Comparison of ENCODE assay signal across 7 cellular contexts in genomic region chr2:130333253-130333652, GRCh38. TPM values are rescaled to one million over a fixed set of nuclear protein-coding genes. Genes with fewer than 3 reads are reported as not detected.
DNase-seq lines count a peak whose midpoint lies in the region; ATAC-seq, FAIRE-seq and TF ChIP-seq lines count a peak whose summit lies in the region.
"Not testable (repeated sequence)": the region's sequence is repeated elsewhere in the genome, so short reads cannot be mapped to it uniquely, and the experiment has no call there.

No MANE protein-coding gene starts in this region.

- H2AK9ac ChIP-seq in IMR-90 (replicated peaks; ENCODE audit: low read depth, low read length, poor library complexity) = peak overlapping the region; percentile 42

- DNase-seq in A549 (ENCODE audit: low read depth in 1 of 2, low spot score in 1 of 2); IMR-90; MM.1S: not testable (repeated sequence)
- peak; percentile 23 for DNase-seq in activated CD8-positive, alpha-beta memory T cell treated with anti-CD3 and anti-CD28 coated beads, Interleukin-2, amount 10 ng/mL, durations not matched to agents 7 days and 5 days
- peak; percentile 32 for DNase-seq in Right ventricle myocardium inferior (ENCODE audit: missing footprints)
- DNase-seq in osteocyte (ENCODE audit: extremely low spot score, unreplicated experiment) = peak; percentile 51

- not testable (repeated sequence) for H3K79me1 ChIP-seq in IMR-90 (ENCODE audit: low read depth in 1 of 2, low read length in 2 of 2)

- not testable (repeated sequence) for H3K9me3 Mint-ChIP-seq in activated CD8-positive, alpha-beta memory T cell treated with anti-CD3 and anti-CD28 coated beads, Interleukin-2, amount 10 ng/mL, durations not matched to agents 7 days and 5 days (ENCODE audit: low read depth); osteocyte (ENCODE audit: unreplicated experiment)

- H2BK20ac ChIP-seq in IMR-90 (ENCODE audit: low read depth, low read length) = not testable (repeated sequence)

- not testable (repeated sequence) for BruUV-seq in IMR-90 (replicated peaks; lab: Mats Ljungman, UMichigan)

- H3K4me1 Mint-ChIP-seq in activated CD8-positive, alpha-beta memory T cell treated with anti-CD3 and anti-CD28 coated beads, Interleukin-2, amount 10 ng/mL, durations not matched to agents 7 days and 5 days = not testable (repeated sequence)
- peaks cover 21% of the 10 kb centered on the region for H3K4me1 Mint-ChIP-seq in osteocyte (ENCODE audit: unreplicated experiment)

- dilution Hi-C loops in IMR-90 (cut with HindIII; ENCODE audit: low sequenced_read_pairs, unreplicated experiment) = not testable (repeated sequence)

- H4K5ac ChIP-seq in IMR-90 (ENCODE audit: low read depth, low read length) = not testable (repeated sequence)

- H3K56ac ChIP-seq in IMR-90 (ENCODE audit: extremely low read depth, insufficient read depth, low read length) = not testable (repeated sequence)

- H3K9ac ChIP-seq in IMR-90 (ENCODE audit: low read depth, low read length); MM.1S (ENCODE audit: low read length); OCI-LY3 (ENCODE audit: low read length): not testable (repeated sequence)

- FAIRE-seq in A549 (lab: Jason Lieb, UNC) = not testable (repeated sequence)

- H2BK120ac ChIP-seq in IMR-90 (ENCODE audit: low read depth, low read length) = not testable (repeated sequence)

- H4K91ac ChIP-seq in IMR-90 (ENCODE audit: insufficient read depth, low read depth, low read length) = not testable (repeated sequence)

- not testable (repeated sequence) for H3K18ac ChIP-seq in IMR-90 (ENCODE audit: low read depth, low read length)

- H3K4me1 ChIP-seq in A549; IMR-90 (ENCODE audit: control insufficient read depth, insufficient read depth, low read length); MM.1S (ENCODE audit: low read length); OCI-LY3 (ENCODE audit: low read length): not testable (repeated sequence)

- H3K27ac ChIP-seq in A549; IMR-90 (ENCODE audit: insufficient read depth, low read length); MM.1S (ENCODE audit: low read length); OCI-LY3 (ENCODE audit: low read length): not testable (repeated sequence)

- not testable (repeated sequence) for H3K27ac Mint-ChIP-seq in activated CD8-positive, alpha-beta memory T cell treated with anti-CD3 and anti-CD28 coated beads, Interleukin-2, amount 10 ng/mL, durations not matched to agents 7 days and 5 days; osteocyte (ENCODE audit: unreplicated experiment)

- not testable (repeated sequence) for TF ChIP-seq POLR2A in A549 (IDR thresholded peaks at IDR 0.05; ENCODE audit: low read length); IMR-90 (IDR thresholded peaks at IDR 0.05; ENCODE audit: low read depth, low read length)

- H4K20me1 ChIP-seq in IMR-90 (ENCODE audit: insufficient read depth, low read length); MM.1S (ENCODE audit: insufficient read depth, low read length); OCI-LY3 (ENCODE audit: insufficient read depth, low read length): not testable (repeated sequence)

- not testable (repeated sequence) for H3K23ac ChIP-seq in IMR-90 (ENCODE audit: low read depth, low read length)

- H3K27me3 Mint-ChIP-seq in activated CD8-positive, alpha-beta memory T cell treated with anti-CD3 and anti-CD28 coated beads, Interleukin-2, amount 10 ng/mL, durations not matched to agents 7 days and 5 days = peaks cover 33% of the 10 kb centered on the region
- H3K27me3 Mint-ChIP-seq in osteocyte (ENCODE audit: unreplicated experiment) = peaks cover 24% of the 10 kb centered on the region

- H3K36me3 Mint-ChIP-seq in activated CD8-positive, alpha-beta memory T cell treated with anti-CD3 and anti-CD28 coated beads, Interleukin-2, amount 10 ng/mL, durations not matched to agents 7 days and 5 days; osteocyte (ENCODE audit: unreplicated experiment): not testable (repeated sequence)

- H2BK5ac ChIP-seq in IMR-90 (ENCODE audit: low read depth, low read length, poor library complexity, severe bottlenecking) = not testable (repeated sequence)

- POLR2A ChIA-PET in A549 (lab: Yijun Ruan, JAX) = interaction anchor here (0.7 to 1.3 kb wide), 3 partner anchors 9 to 152 kb away, joined by 3 to 5 read pairs (median 5); partner anchors contain the start of genes IMP4 and SMPD4
- POLR2A ChIA-PET in IMR-90 (lab: Charles Lee; ENCODE audit: unreplicated experiment) = not testable (repeated sequence)

- H2AFZ ChIP-seq in IMR-90 (replicated peaks; ENCODE audit: low read length, poor library complexity) = not testable (repeated sequence)
- H2AFZ ChIP-seq in MM.1S (ENCODE audit: low read length) (peak overlapping the region; percentile 69; the same call in 1 of the 2 replicates), OCI-LY3 (ENCODE audit: low read depth, low read length) (peak overlapping the region; percentile 97; the same call in 1 of the 2 replicates)

- H3K4me2 ChIP-seq in A549 = peak overlapping the region; percentile 80; the same call in 2 of the 3 replicates
- not testable (repeated sequence) for H3K4me2 ChIP-seq in IMR-90 (ENCODE audit: low read depth, low read length); MM.1S (ENCODE audit: low read depth, low read length); OCI-LY3 (ENCODE audit: low read length)

- not testable (repeated sequence) for TF ChIP-seq RAD21 in A549 (conservative IDR thresholded peaks at IDR 0.05 in 1 of 2, IDR thresholded peaks at IDR 0.05 in 1 of 2); IMR-90 (IDR thresholded peaks at IDR 0.05; ENCODE audit: low read length)

- WGBS in A549 (ENCODE audit: missing lambda C conversion rate) = 71% methylated on average over 8 of the region's 8 CpGs
- no CpG with 5 or more reads among the region's 8 CpGs for WGBS in IMR-90 (ENCODE audit: extremely low coverage in 2 of 2, insufficient read length in 1 of 2), 2 experiments

- not testable (repeated sequence) for H3K4me3 Mint-ChIP-seq in activated CD8-positive, alpha-beta memory T cell treated with anti-CD3 and anti-CD28 coated beads, Interleukin-2, amount 10 ng/mL, durations not matched to agents 7 days and 5 days; osteocyte (ENCODE audit: unreplicated experiment)

- in situ Hi-C loops in IMR-90 (cut with MboI; ENCODE audit: low sequenced_read_pairs) = loop anchor here (5.0 kb wide), 1 partner anchor 151 kb away; the partner anchor contains the start of genes MZT2B and SMPD4

- H3F3A ChIP-seq in MM.1S (ENCODE audit: insufficient read depth, low read length) = not testable (repeated sequence)

- not testable (repeated sequence) for H3K4me3 ChIP-seq in A549; IMR-90 (ENCODE audit: insufficient read depth, low read depth, low read length); MM.1S (ENCODE audit: low read length); OCI-LY3 (ENCODE audit: low read length)

- not testable (repeated sequence) for H4K8ac ChIP-seq in IMR-90 (ENCODE audit: low read depth in 2 of 2, low read length in 2 of 2)

- H3K4ac ChIP-seq in IMR-90 (ENCODE audit: low read depth, low read length) = not testable (repeated sequence)

- not testable (repeated sequence) for H3K27me3 ChIP-seq in IMR-90 (ENCODE audit: control insufficient read depth, insufficient read depth, low read length); MM.1S (replicated peaks; ENCODE audit: insufficient read depth, low read length)
- peaks cover 16% of the 10 kb centered on the region for H3K27me3 ChIP-seq in OCI-LY3 (ENCODE audit: low read depth, low read length)

- H3K79me2 ChIP-seq in MM.1S (ENCODE audit: low read length); OCI-LY3 (ENCODE audit: low read length): not testable (repeated sequence)

- H3K9me1 ChIP-seq in IMR-90 (ENCODE audit: insufficient read depth, low read length) = not testable (repeated sequence)

- not testable (repeated sequence) for TF ChIP-seq CTCF in A549 (IDR thresholded peaks at IDR 0.05); IMR-90 (conservative IDR thresholded peaks at IDR 0.05; ENCODE audit: low read depth, low read length); MM.1S (IDR thresholded peaks at IDR 0.05; ENCODE audit: low read length); OCI-LY3 (IDR thresholded peaks at IDR 0.05; ENCODE audit: low read depth, low read length); osteocyte (IDR thresholded peaks at IDR 0.05)

- TF ChIP-seq EP300 in A549 (IDR thresholded peaks at IDR 0.05) = not testable (repeated sequence)

- not testable (repeated sequence) for H3K9me2 ChIP-seq in MM.1S (replicated peaks; ENCODE audit: insufficient read depth, low read length)

- not testable (repeated sequence) for H2BK15ac ChIP-seq in IMR-90 (ENCODE audit: low read depth, low read length)

- CTCF ChIA-PET in A549 (lab: Yijun Ruan, JAX) = interaction anchor here (0.6 to 7.5 kb wide), 24 partner anchors 9 to 177 kb away, joined by 3 to 96 read pairs (median 4); partner anchors contain the start of genes IMP4, MZT2B and SMPD4
- CTCF ChIA-PET in IMR-90 (lab: Yijun Ruan, JAX) = interaction anchor here (0.5 to 1.5 kb wide), 3 partner anchors 11 to 178 kb away, joined by 5 to 8 read pairs (median 5); no protein-coding TSS in a partner anchor
- CTCF ChIA-PET in activated CD8-positive, alpha-beta memory T cell treated with anti-CD3 and anti-CD28 coated beads, Interleukin-2, amount 10 ng/mL, durations not matched to agents 7 days and 5 days (lab: Charles Lee) = interaction anchor here (1.2 to 4.3 kb wide), 6 partner anchors 9 to 410 kb away, joined by 3 to 32 read pairs (median 6); partner anchors contain the start of gene IMP4

- not testable (repeated sequence) for H3K9me3 ChIP-seq in A549; IMR-90 (ENCODE audit: control insufficient read depth, insufficient read depth, low read length); MM.1S (replicated peaks; ENCODE audit: insufficient read depth, low read length); OCI-LY3 (ENCODE audit: insufficient read depth, low read length)

- intact Hi-C loops in IMR-90 (cut with micrococcal nuclease) = not testable (repeated sequence)
- intact Hi-C loops in Right ventricle myocardium inferior (cut with DNase I) = loop anchor here (5.0 kb wide), 1 partner anchor 176 kb away; no protein-coding TSS in a partner anchor

- ATAC-seq in A549; IMR-90 (ENCODE audit: low read depth); activated CD8-positive, alpha-beta memory T cell treated with anti-CD3 and anti-CD28 coated beads, Interleukin-2, amount 10 ng/mL, durations not matched to agents 7 days and 5 days; Right ventricle myocardium inferior: not testable (repeated sequence)

- H3K14ac ChIP-seq in IMR-90 (replicated peaks; ENCODE audit: low read depth, low read length) = not testable (repeated sequence)

- not testable (repeated sequence) for H3K36me3 ChIP-seq in IMR-90 (ENCODE audit: control insufficient read depth, insufficient read depth, low read length); MM.1S (replicated peaks; ENCODE audit: insufficient read depth, low read length); OCI-LY3 (replicated peaks; ENCODE audit: low read depth, low read length)

- 0 out of 2 replicates have a peak overlapping the region, but pooled peaks have one; percentile 40 for H2AK5ac ChIP-seq in IMR-90 (ENCODE audit: low read depth, low read length)

RNA-seq across cellular contexts. Expression of gene IMP4, which starts 9.4 kb away (rescaled TPM):
- polyA plus RNA-seq in A549 (2011; rRNA removed) (113 and 118 TPM in 2 replicates), A549 (2017; fragmentation: RNase III; extraction: RNeasy Plus Mini Kit Qiagen cat#74134 plus additional on column Dnase treatment) (149 to 178 TPM (median 159 TPM) in 3 replicates), IMR-90 (2012; rRNA removed) (169 and 187 TPM in 2 replicates)
- 471 and 473 TPM in 2 replicates for polyA plus RNA-seq in A549 (2012; cell fraction: cytosol; rRNA removed)
- polyA plus RNA-seq in A549 (2012; cell fraction: nucleus; rRNA removed) = 569 and 687 TPM in 2 replicates
- 143 and 144 TPM in 2 replicates for polyA minus RNA-seq in A549 (2011; rRNA and poly(A)+ RNA removed)
- total RNA-seq in IMR-90 (2012; rRNA removed) (127 and 154 TPM in 2 replicates), Right ventricle myocardium inferior (63.7 TPM), osteocyte (46.4 and 48.5 TPM in 2 replicates)
- polyA plus RNA-seq in IMR-90 (2012; cell fraction: cytosol; rRNA removed) = 158 and 206 TPM in 2 replicates
- polyA plus RNA-seq in IMR-90 (2012; cell fraction: nucleus; rRNA removed; ENCODE audit: low replicate concordance) = 143 and 362 TPM in 2 replicates
- total RNA-seq in activated CD8-positive, alpha-beta memory T cell treated with anti-CD3 and anti-CD28 coated beads, Interleukin-2, amount 10 ng/mL, durations not matched to agents 7 days and 5 days = 100 to 1,000 TPM in 1 of 2 experiments, 10 to 100 TPM in 1; 85.8 to 115 TPM

RNA-seq across cellular contexts. Expression of gene PTPN18, which starts 22.6 kb away (rescaled TPM):
- polyA plus RNA-seq in A549 (2011; rRNA removed) = 20.4 and 23.7 TPM in 2 replicates
- 25.9 and 31.9 TPM in 2 replicates for polyA plus RNA-seq in A549 (2012; cell fraction: cytosol; rRNA removed)
- 106 and 111 TPM in 2 replicates for polyA plus RNA-seq in A549 (2012; cell fraction: nucleus; rRNA removed)
- 19.6 to 23.1 TPM (median 20.5 TPM) in 3 replicates for polyA plus RNA-seq in A549 (2017; fragmentation: RNase III; extraction: RNeasy Plus Mini Kit Qiagen cat#74134 plus additional on column Dnase treatment)
- 38.5 and 41.2 TPM in 2 replicates for polyA minus RNA-seq in A549 (2011; rRNA and poly(A)+ RNA removed)
- total RNA-seq in IMR-90 (2012; rRNA removed) = 7.2 and 9.7 TPM in 2 replicates
- 13.4 and 15.5 TPM in 2 replicates for polyA plus RNA-seq in IMR-90 (2012; rRNA removed)
- 8.1 and 12.2 TPM in 2 replicates for polyA plus RNA-seq in IMR-90 (2012; cell fraction: cytosol; rRNA removed)
- polyA plus RNA-seq in IMR-90 (2012; cell fraction: nucleus; rRNA removed; ENCODE audit: low replicate concordance) = 64.3 and 68.2 TPM in 2 replicates
- total RNA-seq in activated CD8-positive, alpha-beta memory T cell treated with anti-CD3 and anti-CD28 coated beads, Interleukin-2, amount 10 ng/mL, durations not matched to agents 7 days and 5 days = 10 to 100 TPM; 82.3 to 90.5 TPM
- 16.9 TPM for total RNA-seq in Right ventricle myocardium inferior
- 30.2 and 31.5 TPM in 2 replicates for total RNA-seq in osteocyte
